In the genomic region with DNA sequence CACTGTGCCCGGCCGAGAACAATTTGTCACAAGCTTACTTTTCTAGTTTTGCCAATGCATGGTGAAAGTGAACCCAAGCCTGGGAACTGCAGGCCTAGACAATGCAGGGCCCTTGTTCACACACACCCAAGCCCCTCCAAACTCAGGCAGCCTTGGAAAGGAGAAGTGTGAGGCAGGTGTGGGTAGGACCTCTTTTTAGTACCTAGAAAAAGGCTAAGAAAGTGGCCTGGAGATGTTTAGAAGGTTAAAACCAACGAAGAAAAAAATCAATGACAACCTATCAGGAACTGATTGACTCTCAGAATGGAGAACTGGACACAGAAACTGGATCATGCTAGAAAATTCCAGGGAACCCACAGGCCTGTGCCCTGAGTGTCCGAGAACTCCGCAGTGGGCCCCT, we compare ENCODE assay signal across 31 cellular contexts. TPM values are rescaled to one million over a fixed set of nuclear protein-coding genes. Genes with fewer than 3 reads are reported as not detected.
DNase-seq lines count a peak whose midpoint lies in the region; ATAC-seq, FAIRE-seq and TF ChIP-seq lines count a peak whose summit lies in the region.
"Had no signal": no experiment of that assay in that cellular context is flagged by ENCODE, and none has a peak within 500 bp of the region (broad histone marks: within the 10 kb centered on the region; RNA-seq: fewer than 3 reads in every experiment).

No MANE protein-coding gene starts in this region.

- H3K27me3 ChIP-seq in BLaER1 (no peaks in the 10 kb centered on the region), Karpas-422 (ENCODE audit: low read length) (no peaks in the 10 kb centered on the region), astrocyte (ENCODE audit: insufficient read depth, low read length) (no peaks in the 10 kb centered on the region), rectal smooth muscle tissue (ENCODE audit: control insufficient read depth, insufficient read depth, low read length) (no peaks in the 10 kb centered on the region), testis (no peaks in the 10 kb centered on the region)
- H3K27me3 ChIP-seq: brain microvascular endothelial cell, esophagus squamous epithelium, foreskin keratinocyte, ovary, SJCRH30, thyroid gland had no signal

- no peak overlapping the region for H3K4me3 Mint-ChIP-seq in astrocyte (ENCODE audit: unreplicated experiment)
- H3K4me3 Mint-ChIP-seq: activated naive CD4-positive, alpha-beta T cell treated with anti-CD3 and anti-CD28 coated beads for 36 hours; activated T-helper 1 cell treated with anti-CD3 and anti-CD28 coated beads, Interleukin-12 subunit alpha, Interleukin-12 subunit beta, Interleukin-2, Interleukin-4 antibody, amounts not matched to agents 30 ng/mL and 10 ng/mL and 1 ng/mL, durations not matched to agents 14 hours and 24 hours and 36 hours; natural killer cell; T-cell had no signal

- H3K9me3 Mint-ChIP-seq in astrocyte (ENCODE audit: unreplicated experiment), result no peaks in the 10 kb centered on the region
- H3K9me3 Mint-ChIP-seq: activated naive CD4-positive, alpha-beta T cell treated with anti-CD3 and anti-CD28 coated beads for 36 hours; activated T-helper 1 cell treated with anti-CD3 and anti-CD28 coated beads, Interleukin-12 subunit alpha, Interleukin-12 subunit beta, Interleukin-2, Interleukin-4 antibody, amounts not matched to agents 30 ng/mL and 10 ng/mL and 1 ng/mL, durations not matched to agents 14 hours and 24 hours and 36 hours; natural killer cell; T-cell had no signal

- H3K27ac Mint-ChIP-seq in astrocyte (ENCODE audit: unreplicated experiment), result peak overlapping the region; percentile 53
- H3K27ac Mint-ChIP-seq: activated naive CD4-positive, alpha-beta T cell treated with anti-CD3 and anti-CD28 coated beads for 36 hours; activated T-helper 1 cell treated with anti-CD3 and anti-CD28 coated beads, Interleukin-12 subunit alpha, Interleukin-12 subunit beta, Interleukin-2, Interleukin-4 antibody, amounts not matched to agents 30 ng/mL and 10 ng/mL and 1 ng/mL, durations not matched to agents 14 hours and 24 hours and 36 hours had no signal

- no peak overlapping the region for H3K9ac ChIP-seq in BLaER1
- peak overlapping the region; percentile 27; the same call in 1 of the 2 replicates for H3K9ac ChIP-seq in Karpas-422 (ENCODE audit: low read length)
- H3K9ac ChIP-seq in astrocyte (ENCODE audit: low read length), result no peak overlapping the region
- no peak overlapping the region for H3K9ac ChIP-seq in rectal smooth muscle tissue (ENCODE audit: low read length)

- intact Hi-C loops in testis (cut with DNase I; ENCODE audit: low total_unique reads), result no loop called here

- FAIRE-seq in astrocyte (lab: Jason Lieb, UNC), result no peak
- FAIRE-seq: HepG2, small intestine had no signal

- peak overlapping the region; percentile 49; the same call in 1 of the 2 replicates for H3K27ac ChIP-seq in BLaER1
- H3K27ac ChIP-seq in Karpas-422 (ENCODE audit: low read length), result peak overlapping the region; percentile 77
- H3K27ac ChIP-seq in astrocyte (ENCODE audit: low read depth, low read length), result no peak overlapping the region
- peak overlapping the region; percentile 46 for H3K27ac ChIP-seq in rectal smooth muscle tissue (ENCODE audit: low read depth, low read length)
- H3K27ac ChIP-seq in testis, result no peak overlapping the region
- H3K27ac ChIP-seq: brain microvascular endothelial cell, foreskin keratinocyte, ovary, SJCRH30, thyroid gland had no signal

- TF ChIP-seq POLR2A in testis (IDR thresholded peaks at IDR 0.05), result no peak

- ATAC-seq in HG03139 (IDR thresholded peaks at IDR 0.05; ENCODE audit: unreplicated experiment), result no peak
- ATAC-seq: foreskin keratinocyte; HCT116; HepG2; mucosa of descending colon; natural killer cell; stimulated activated naive CD8-positive, alpha-beta T cell treated with anti-CD3 and anti-CD28 coated beads, Interleukin-15, Interleukin-2, amounts not matched to agents 100 U/mL and 50 U/mL, for 24 hours; T-cell had no signal

- H2AFZ ChIP-seq in Karpas-422 (ENCODE audit: low read length) (no peak overlapping the region), astrocyte (ENCODE audit: low read depth, low read length) (no peak overlapping the region)

- peaks cover 86% of the 10 kb centered on the region for H4K20me1 ChIP-seq in BLaER1
- peaks cover 13% of the 10 kb centered on the region for H4K20me1 ChIP-seq in Karpas-422 (ENCODE audit: insufficient read depth, low read depth, low read length)
- peaks cover 14% of the 10 kb centered on the region for H4K20me1 ChIP-seq in astrocyte (ENCODE audit: insufficient read depth, low read length)

- H3K79me2 ChIP-seq in Karpas-422 (ENCODE audit: low read length) (no peaks in the 10 kb centered on the region), astrocyte (ENCODE audit: insufficient read depth, low read length) (no peaks in the 10 kb centered on the region)

- no peaks in the 10 kb centered on the region for H3K9me3 ChIP-seq in BLaER1
- no peaks in the 10 kb centered on the region for H3K9me3 ChIP-seq in Karpas-422 (ENCODE audit: low read length)
- no peaks in the 10 kb centered on the region for H3K9me3 ChIP-seq in astrocyte (ENCODE audit: insufficient read depth, low read depth, low read length)
- no peaks in the 10 kb centered on the region for H3K9me3 ChIP-seq in testis
- H3K9me3 ChIP-seq: esophagus squamous epithelium, mucosa of descending colon, ovary, SJCRH30, thyroid gland had no signal

- H3K36me3 Mint-ChIP-seq in astrocyte (ENCODE audit: low read depth, unreplicated experiment), result peaks cover 24% of the 10 kb centered on the region
- H3K36me3 Mint-ChIP-seq: natural killer cell had no signal

- TF ChIP-seq CTCF in astrocyte (IDR thresholded peaks at IDR 0.05; ENCODE audit: insufficient read depth, low read depth, low read length) (no peak), testis (IDR thresholded peaks at IDR 0.05) (no peak)

- 94 to 97% methylated on average over 5 of the region's 5 CpGs for WGBS in testis, 2 donors

- peaks cover 42% of the 10 kb centered on the region for H3K4me1 ChIP-seq in BLaER1
- H3K4me1 ChIP-seq in Karpas-422 (ENCODE audit: low read length), result peaks cover 29% of the 10 kb centered on the region
- H3K4me1 ChIP-seq in astrocyte (ENCODE audit: insufficient read depth, low read length), result no peaks in the 10 kb centered on the region
- H3K4me1 ChIP-seq in rectal smooth muscle tissue (ENCODE audit: control insufficient read depth, insufficient read depth, low read length), result peaks cover 13% of the 10 kb centered on the region
- H3K4me1 ChIP-seq in testis, result no peaks in the 10 kb centered on the region
- H3K4me1 ChIP-seq: foreskin keratinocyte, SJCRH30, thyroid gland had no signal

- H3K4me3 ChIP-seq in BLaER1, result no peak overlapping the region
- H3K4me3 ChIP-seq in Karpas-422 (ENCODE audit: low read length), result peak overlapping the region; percentile 35; the same call in 1 of the 2 replicates
- no peak overlapping the region for H3K4me3 ChIP-seq in astrocyte (ENCODE audit: insufficient read depth, low read depth, low read length)
- no peak overlapping the region for H3K4me3 ChIP-seq in rectal smooth muscle tissue (ENCODE audit: low read length)
- no peak overlapping the region for H3K4me3 ChIP-seq in testis
- H3K4me3 ChIP-seq: esophagus squamous epithelium, mucosa of descending colon, ovary, SJCRH30, thyroid gland had no signal

- DNase-seq in Karpas-422, result peak; percentile 62
- no peak for DNase-seq in astrocyte (ENCODE audit: low read depth)
- no peak for DNase-seq in testis
- no peak for DNase-seq in inferior parietal cortex (ENCODE audit: extremely low spot score)
- DNase-seq in NCI-H82 treated with DMSO at 0.1 percent for 48 hours (lab: John Stamatoyannopoulos, UW; ENCODE audit: unreplicated experiment), result no peak
- DNase-seq: activated CD4-positive, alpha-beta T cell treated with anti-CD3 and anti-CD28 coated beads, Interleukin-2, amount 50 U/mL, for 4 hours; activated CD4-positive, CD25-positive, alpha-beta regulatory T cell; activated naive CD4-positive, alpha-beta T cell treated with anti-CD3 and anti-CD28 coated beads for 36 hours; AML-193; brain microvascular endothelial cell; cerebellar nuclear complex; esophagus squamous epithelium; foreskin keratinocyte; Kasumi-1; mucosa of descending colon; natural killer cell; NCI-H1436 treated with DMSO at 0.1 percent for 48 hours; NCI-H2081 treated with DMSO at 0.1 percent for 48 hours; NCI-H226; ovary; SJCRH30; small intestine; stimulated activated naive CD8-positive, alpha-beta T cell treated with anti-CD3 and anti-CD28 coated beads, Interleukin-15, Interleukin-2, amounts not matched to agents 100 U/mL and 50 U/mL, for 24 hours; T-cell; thyroid gland had no signal

- H3K4me2 ChIP-seq in BLaER1, result peak overlapping the region; percentile 34
- H3K4me2 ChIP-seq in Karpas-422 (ENCODE audit: low read depth, low read length, poor library complexity, severe bottlenecking), result peak overlapping the region; percentile 57
- no peak overlapping the region for H3K4me2 ChIP-seq in astrocyte (ENCODE audit: low read length)

- no peaks in the 10 kb centered on the region for H3K27me3 Mint-ChIP-seq in astrocyte (ENCODE audit: low read depth, unreplicated experiment)
- H3K27me3 Mint-ChIP-seq: T-cell had no signal

- H3K9me2 ChIP-seq in Karpas-422 (replicated peaks; ENCODE audit: insufficient read depth, low read length), result no peaks in the 10 kb centered on the region

- H3K36me3 ChIP-seq in BLaER1 (peaks cover 100% of the 10 kb centered on the region), Karpas-422 (ENCODE audit: insufficient read depth, low read length) (peaks cover 19% of the 10 kb centered on the region), astrocyte (ENCODE audit: insufficient read depth, low read length) (peaks cover 11% of the 10 kb centered on the region), rectal smooth muscle tissue (ENCODE audit: control insufficient read depth, insufficient read depth, low read length) (peaks cover 48% of the 10 kb centered on the region), testis (ENCODE audit: low read depth, missing control alignments) (no peaks in the 10 kb centered on the region)
- H3K36me3 ChIP-seq: ovary had no signal

- H3K4me1 Mint-ChIP-seq in astrocyte (ENCODE audit: low read depth, unreplicated experiment), result peaks cover 2% of the 10 kb centered on the region

RNA-seq across cellular contexts. Expression of a gene that starts 18.8 kb away (rescaled TPM):
- 93.4 and 156 TPM in 2 replicates for total RNA-seq in Karpas-422 (2014; rRNA removed; shearing (Covaris generic); ENCODE audit: low replicate concordance)
- total RNA-seq in astrocyte, result 76.6 and 87.3 TPM in 2 replicates
- 10 to 100 TPM; 13.1 to 17.7 TPM for total RNA-seq in testis
- polyA plus RNA-seq in testis (ENCODE audit: insufficient read depth, low read depth, low replicate concordance), result 23.5 TPM

Comparison
In these comparisons a context has a peak if more than half of its experiments do, and no peak if none do; other contexts are left out.
1. H3K27ac ChIP-seq: peak in BLaER1 (single experiment), Karpas-422 (single experiment) and rectal smooth muscle tissue (single experiment); none in astrocyte (single experiment) and testis (0 of 2).